ENCODE assay signal across 20 cellular contexts in genomic region chr6:106658469-106658868, GRCh38. TPM values are rescaled to one million over a fixed set of nuclear protein-coding genes. Genes with fewer than 3 reads are reported as not detected.
A peak's percentile ranks its signal among the peaks of the same experiment; 100 is the strongest.
DNase-seq lines count a peak whose midpoint lies in the region; ATAC-seq, FAIRE-seq and TF ChIP-seq lines count a peak whose summit lies in the region.
"Had no signal": no experiment of that assay in that cellular context is flagged by ENCODE, and none has a peak within 500 bp of the region (broad histone marks: within the 10 kb centered on the region; RNA-seq: fewer than 3 reads in every experiment).

No MANE protein-coding gene starts in this region.

- H3K36me3 Mint-ChIP-seq in T-cell, result peaks cover 70% of the 10 kb centered on the region

- SMC1A ChIA-PET in GM12878 (lab: Charles Lee; ENCODE audit: uncharacterized antibody, unreplicated experiment), result interaction anchor here (0.6 to 2.5 kb wide), 3 partner anchors 14 to 223 kb away, joined by 3 to 6 read pairs (median 6); no protein-coding TSS in a partner anchor

- H3K9ac ChIP-seq in GM12878 (ENCODE audit: control insufficient read depth, insufficient read depth, low read length), result no peak overlapping the region

- H3K9me3 Mint-ChIP-seq in T-cell, result peaks cover 6 to 13% (median 12%) of the 10 kb centered on the region in 3 donors

- CTCF ChIA-PET in GM12878 (lab: Yijun Ruan, JAX), result interaction anchor here (0.7 kb wide), 1 partner anchor 8 kb away, joined by 3 read pairs; no protein-coding TSS in a partner anchor
- CTCF ChIA-PET in T-cell (lab: Charles Lee), result no interaction called here

- RAD21 ChIA-PET in GM12878 (lab: Charles Lee; ENCODE audit: unreplicated experiment), result interaction anchor here (0.8 kb wide), 1 partner anchor 20 kb away, joined by 3 read pairs; no protein-coding TSS in a partner anchor

- no peak for TF ChIP-seq EP300 in GM12878 (IDR thresholded peaks at IDR 0.05; ENCODE audit: borderline replicate concordance in 1 of 2, control insufficient read depth in 1 of 2, low read depth in 2 of 2, low read length in 2 of 2)

- DNase-seq in NOMO-1 treated with DMSO at 0.1 percent for 48 hours (lab: John Stamatoyannopoulos, UW; ENCODE audit: unreplicated experiment), result peak; percentile 8
- no peak for DNase-seq in NOMO-1 treated with dmso at 0.1 percent for 144 hours (lab: John Stamatoyannopoulos, UW; ENCODE audit: unreplicated experiment)
- peak; percentile 24 for DNase-seq in MV-4-11 (lab: John Stamatoyannopoulos, UW)
- no peak for DNase-seq in GM12878 (ENCODE audit: low read depth, low spot score)
- peak; percentile 52 for DNase-seq in renal cortical epithelial cell (ENCODE audit: low read depth)
- DNase-seq in GM19239 (ENCODE audit: insufficient read length, low spot score), result no peak
- no peak for DNase-seq in T-cell
- no peak for DNase-seq in inferior parietal cortex (ENCODE audit: extremely low spot score)
- DNase-seq: activated T-cell treated with anti-CD3 and anti-CD28 coated beads, Interleukin-2, amount 50 U/mL, for 72 hours; dermis blood vessel endothelial cell; DND-41; left lung; NCI-H1105 treated with DMSO at 0.1 percent for 48 hours; NCI-H774; retina; stimulated activated CD4-positive, alpha-beta T cell treated with anti-CD3 and anti-CD28 coated beads, Interleukin-12 subunit alpha, Interleukin-12 subunit beta, amount 100 ng/mL, for 4 hours; thyroid gland had no signal

- H3K27ac ChIP-seq in GM12878 (ENCODE audit: control insufficient read depth, insufficient read depth), result no peak overlapping the region
- H3K27ac ChIP-seq: left lung, thyroid gland had no signal

- TF ChIP-seq RAD21 in GM12878 (IDR thresholded peaks at IDR 0.05; ENCODE audit: insufficient read depth, low read depth, low read length), result no peak

- POLR2A ChIA-PET in GM12878 (lab: Charles Lee) (interaction anchor here (1.0 kb wide), 1 partner anchor 23 kb away, joined by 3 read pairs; no protein-coding TSS in a partner anchor), T-cell (lab: Charles Lee) (no interaction called here)

- no peaks in the 10 kb centered on the region for H3K27me3 Mint-ChIP-seq in T-cell
- H3K27me3 Mint-ChIP-seq: brain had no signal

- no peaks in the 10 kb centered on the region for H4K20me1 ChIP-seq in GM12878 (ENCODE audit: control insufficient read depth, insufficient read depth)

- H3K4me2 ChIP-seq in GM12878 (ENCODE audit: control insufficient read depth, insufficient read depth), result no peak overlapping the region

- no TSS peak for BruUV-seq in GM12878 (replicated peaks; lab: Mats Ljungman, UMichigan)

- peaks cover 8% of the 10 kb centered on the region for H3K9me3 ChIP-seq in GM12878 (replicated peaks; ENCODE audit: control insufficient read depth, insufficient read depth, low read length)
- H3K9me3 ChIP-seq: thyroid gland had no signal

- peaks cover 4 to 20% of the 10 kb centered on the region in 2 experiments for H3K36me3 ChIP-seq in GM12878 (ENCODE audit: control insufficient read depth in 2 of 2, insufficient read depth in 2 of 2, low read length in 1 of 2)

- no peaks in the 10 kb centered on the region for H3K79me2 ChIP-seq in GM12878 (ENCODE audit: control insufficient read depth, insufficient read depth, low read length)

- H3K27ac Mint-ChIP-seq in T-cell, result no peak overlapping the region
- H3K27ac Mint-ChIP-seq: activated T-cell treated with anti-CD3 and anti-CD28 coated beads, Interleukin-2, amount 50 U/mL, for 72 hours; brain had no signal

- no peak overlapping the region for H3K4me3 ChIP-seq in GM12878
- H3K4me3 ChIP-seq: left lung, thyroid gland had no signal

- no peak for TF ChIP-seq CTCF in GM12878 (IDR thresholded peaks at IDR 0.05 in 2 of 3, conservative IDR thresholded peaks at IDR 0.05 in 1 of 3; ENCODE audit: control insufficient read depth in 2 of 3, extremely low read depth in 1 of 3, insufficient read depth in 1 of 3, low read depth in 3 of 3, low read length in 3 of 3)

- no peak for FAIRE-seq in GM12878 (lab: Jason Lieb, UNC)
- no peak for FAIRE-seq in GM19239 (lab: Jason Lieb, UNC)
- FAIRE-seq: H1 had no signal

- peak overlapping the region in 1 of 3 donors; percentile 37 for H3K4me3 Mint-ChIP-seq in T-cell
- H3K4me3 Mint-ChIP-seq: activated T-cell treated with anti-CD3 and anti-CD28 coated beads, Interleukin-2, amount 50 U/mL, for 72 hours; brain had no signal

- no peaks in the 10 kb centered on the region for H3K27me3 ChIP-seq in GM12878 (replicated peaks in 1 of 2; ENCODE audit: control insufficient read depth in 2 of 2, insufficient read depth in 2 of 2, low read length in 1 of 2)
- H3K27me3 ChIP-seq: left lung, thyroid gland had no signal

- no peaks in the 10 kb centered on the region for H3K4me1 Mint-ChIP-seq in T-cell
- H3K4me1 Mint-ChIP-seq: brain had no signal

- no peak overlapping the region for H2AFZ ChIP-seq in GM12878 (ENCODE audit: control insufficient read depth, low read depth, low read length)

- 100% methylated on average over 4 of the region's 4 CpGs for WGBS in GM12878 (ENCODE audit: insufficient coverage, insufficient replicate concordance, low lambda C conversion rate, missing lambda C conversion rate)

- in situ Hi-C loops in GM12878 (cut with MboI), result no loop called here

- TF ChIP-seq POLR2A in GM12878 (IDR thresholded peaks at IDR 0.05; ENCODE audit: low read depth, low read length), result no peak

- intact Hi-C loops in GM12878 (cut with micrococcal nuclease; ENCODE audit: unreplicated experiment), result no loop called here

- no peaks in the 10 kb centered on the region for H3K4me1 ChIP-seq in GM12878 (ENCODE audit: control insufficient read depth, insufficient read depth, low read length)
- H3K4me1 ChIP-seq: left lung, thyroid gland had no signal

- ATAC-seq in GM12878 (no peak), T-cell (replicated peaks in 1 of 4) (no peak)
- ATAC-seq: activated naive CD4-positive, alpha-beta T cell treated with anti-CD3 and anti-CD28 coated beads, Interleukin-2, amount 50 U/mL, for 72 hours; activated T-cell treated with anti-CD3 and anti-CD28 coated beads, Interleukin-2, amount 50 U/mL, for 72 hours; left lung had no signal

TF ChIP-seq in GM12878, 131 proteins besides CTCF, POLR2A, EP300 and RAD21 (continues in another document):
- no peak for TF ChIP-seq MLLT1 (IDR thresholded peaks at IDR 0.05)

RNA-seq across cellular contexts. Expression of gene QRSL1, which starts 29.1 kb away (rescaled TPM):
- total RNA-seq in GM12878 (2013; cell fraction: nucleolus; rRNA removed), result 26.1 and 28.1 TPM in 2 replicates
- 14.5 and 17.7 TPM in 2 replicates for total RNA-seq in GM12878 (2014; rRNA removed)
- 22.2 and 23.5 TPM in 2 replicates for total RNA-seq in GM12878 (2014; rRNA removed; fragmentation: Illumina TruSeq; extraction: Trizol)
- total RNA-seq in GM12878 (2021), result 13.5 and 15.8 TPM in 2 replicates
- 8.8 TPM for polyA plus RNA-seq in GM12878 (2011; ENCODE audit: low read depth)
- 14.6 and 16.0 TPM in 2 replicates for polyA plus RNA-seq in GM12878 (2011; rRNA removed)
- polyA plus RNA-seq in GM12878 (2011; cell fraction: cytosol; rRNA removed), result 6.8 and 7.1 TPM in 2 replicates
- polyA plus RNA-seq in GM12878 (2011; cell fraction: nucleus; rRNA removed), result 6.9 and 7.2 TPM in 2 replicates
- polyA plus RNA-seq in GM12878 (2012), result 7.6 and 8.1 TPM in 2 replicates
- polyA plus RNA-seq in GM12878 (2014; fragmentation: Illumina TruSeq; extraction: Trizol), result 19.7 and 22.5 TPM in 2 replicates
- polyA plus RNA-seq in GM12878 (2014; fragmentation: Nextera tagmentation; extraction: Ambion mirVana), result 10 to 100 TPM; 11.9 to 15.1 TPM
- 11.9 and 15.1 TPM in 2 replicates for polyA plus RNA-seq in GM12878 (2014; rRNA removed)
- polyA plus RNA-seq in GM12878 (2016; fragmentation: Nextera tagmentation; extraction: Ambion mirVana), result 10 to 100 TPM; 19.5 to 21.1 TPM
- polyA minus RNA-seq in GM12878 (2011; rRNA and poly(A)+ RNA removed), result 10.2 and 15.4 TPM in 2 replicates
- polyA minus RNA-seq in GM12878 (2011; cell fraction: cytosol; rRNA and poly(A)+ RNA removed), result 4.9 and 5.7 TPM in 2 replicates
- 5.8 and 10.7 TPM in 2 replicates for polyA minus RNA-seq in GM12878 (2011; cell fraction: nucleus; rRNA and poly(A)+ RNA removed)
- 14.2 and 14.8 TPM in 2 replicates for total RNA-seq in renal cortical epithelial cell
- total RNA-seq in T-cell, result 10 to 100 TPM in 3 of 5 donors, 1 to 10 TPM in 2; 7.6 to 13.8 (median 12.3) TPM

RNA-seq across cellular contexts. Expression of gene RTN4IP1, which starts 29.2 kb away (rescaled TPM):
- 11.7 and 13.4 TPM in 2 replicates for total RNA-seq in GM12878 (2013; cell fraction: nucleolus; rRNA removed)
- total RNA-seq in GM12878 (2014; rRNA removed) (8.8 and 10.5 TPM in 2 replicates), GM12878 (2014; rRNA removed; fragmentation: Illumina TruSeq; extraction: Trizol) (9.1 and 9.3 TPM in 2 replicates), GM12878 (2021) (9.6 and 9.9 TPM in 2 replicates), renal cortical epithelial cell (9.9 and 10.6 TPM in 2 replicates), T-cell (1 to 10 TPM; 5.2 to 7.6 (median 7.0) TPM)
- 4.7 TPM for polyA plus RNA-seq in GM12878 (2011; ENCODE audit: low read depth)
- polyA plus RNA-seq in GM12878 (2011; rRNA removed) (9.4 and 10.1 TPM in 2 replicates), GM12878 (2014; fragmentation: Illumina TruSeq; extraction: Trizol) (8.2 and 10.9 TPM in 2 replicates), GM12878 (2014; fragmentation: Nextera tagmentation; extraction: Ambion mirVana) (10 to 100 TPM; 15.8 to 17.0 TPM), GM12878 (2014; rRNA removed) (9.4 and 9.7 TPM in 2 replicates), GM12878 (2016; fragmentation: Nextera tagmentation; extraction: Ambion mirVana) (10 to 100 TPM; 10.2 to 15.7 TPM)
- polyA plus RNA-seq in GM12878 (2011; cell fraction: cytosol; rRNA removed), result 6.0 TPM in 2 replicates
- 4.2 and 5.4 TPM in 2 replicates for polyA plus RNA-seq in GM12878 (2011; cell fraction: nucleus; rRNA removed)
- 5.4 TPM in 2 replicates for polyA plus RNA-seq in GM12878 (2012)
- 7.9 and 8.6 TPM in 2 replicates for polyA minus RNA-seq in GM12878 (2011; rRNA and poly(A)+ RNA removed)
- 2.3 and 4.6 TPM in 2 replicates for polyA minus RNA-seq in GM12878 (2011; cell fraction: cytosol; rRNA and poly(A)+ RNA removed)
- 4.2 and 6.6 TPM in 2 replicates for polyA minus RNA-seq in GM12878 (2011; cell fraction: nucleus; rRNA and poly(A)+ RNA removed)

Comparison
In these comparisons a context has a peak if more than half of its experiments do, and no peak if none do; other contexts are left out.
1. DNase-seq: peak in NOMO-1 treated with DMSO at 0.1 percent for 48 hours (single experiment), MV-4-11 (single experiment) and renal cortical epithelial cell (single experiment); none in NOMO-1 treated with dmso at 0.1 percent for 144 hours (single experiment), GM12878 (single experiment), GM19239 (single experiment), T-cell (0 of 34) and inferior parietal cortex (single experiment).